Comparison of ENCODE assay signal across 9 cellular contexts in genomic region chr15:33735637-33736247, GRCh38.
DNase-seq lines count a peak whose midpoint lies in the region; ATAC-seq and TF ChIP-seq lines count a peak whose summit lies in the region.
"Had no signal": no experiment of that assay in that cellular context is flagged by ENCODE, and none has a peak within 500 bp of the region (broad histone marks: within the 10 kb centered on the region; RNA-seq: fewer than 3 reads in every experiment).

No MANE protein-coding gene starts in this region.

- in situ Hi-C loops in mammary epithelial cell (cut with MboI; ENCODE audit: low sequenced_read_pairs in 2 of 2): loop anchor here (10.0 to 25.0 kb wide), 2 partner anchors 227 to 501 kb away; partner anchors contain the start of gene CHRM5 (in 2 of the 2)

- WGBS in mammary epithelial cell (ENCODE audit: low coverage, missing lambda C conversion rate): 41% methylated on average over 7 of the region's 7 CpGs

- H4K20me1 ChIP-seq in mammary epithelial cell (ENCODE audit: insufficient read depth, low read length): no peaks in the 10 kb centered on the region

- H3K36me3 ChIP-seq in mammary epithelial cell (ENCODE audit: insufficient read depth, low read length): no peaks in the 10 kb centered on the region

- TF ChIP-seq CTCF in AG09309 (IDR thresholded peaks at IDR 0.05; ENCODE audit: control insufficient read depth, insufficient read depth, low read depth, low read length, missing control alignments) (peak; percentile 69), mammary epithelial cell (conservative IDR thresholded peaks at IDR 0.05 in 1 of 2, IDR thresholded peaks at IDR 0.05 in 1 of 2; ENCODE audit: extremely low read depth in 1 of 2, insufficient read depth in 1 of 2, low read depth in 1 of 2, low read length in 2 of 2) (peak; percentile 45 to 80), nephron (IDR thresholded peaks at IDR 0.05; ENCODE audit: unreplicated experiment in 3 of 3) (peak; percentile 60 to 70 (median 62))

- no peaks in the 10 kb centered on the region for H3K79me2 ChIP-seq in mammary epithelial cell (ENCODE audit: insufficient read depth, low read length)

- DNase-seq in AG09309 (ENCODE audit: low read depth) (no peak), NCI-H2171 treated with DMSO at 0.1 percent for 48 hours (lab: John Stamatoyannopoulos, UW) (peak; percentile 51), mammary epithelial cell (peak; percentile 24), activated T-cell treated with anti-CD3 and anti-CD28 coated beads for 4 hours (no peak), mucosa of gallbladder (ENCODE audit: low spot score) (no peak)
- no peak for DNase-seq in natural killer cell treated with Interleukin-12 subunit alpha and Interleukin-12 subunit beta and Interleukin-15 and Interleukin-18, amount 100 ng/mL, for 72 hours (ENCODE audit: low spot score)

- H3K27me3 Mint-ChIP-seq in nephron (ENCODE audit: low read depth): peaks cover 7% of the 10 kb centered on the region
- H3K27me3 Mint-ChIP-seq in natural killer cell treated with Interleukin-12 subunit alpha and Interleukin-12 subunit beta and Interleukin-15 and Interleukin-18, amount 100 ng/mL, for 72 hours: peaks cover 0 to 4% of the 10 kb centered on the region in 2 donors

- intact Hi-C loops in mammary epithelial cell (cut with micrococcal nuclease): loop anchor here (1.0 to 2.0 kb wide), 3 partner anchors 35 to 303 kb away; no protein-coding TSS in a partner anchor

- no peak overlapping the region for H3K9ac ChIP-seq in mammary epithelial cell (ENCODE audit: insufficient read depth, low read length)

- H3K9me3 Mint-ChIP-seq in nephron: no peaks in the 10 kb centered on the region
- no peaks in the 10 kb centered on the region for H3K9me3 Mint-ChIP-seq in natural killer cell treated with Interleukin-12 subunit alpha and Interleukin-12 subunit beta and Interleukin-15 and Interleukin-18, amount 100 ng/mL, for 72 hours
- H3K9me3 Mint-ChIP-seq: stimulated activated naive CD8-positive, alpha-beta T cell treated with anti-CD3 and anti-CD28 coated beads, Interleukin-15, Interleukin-2, amounts not matched to agents 100 ng/mL and 50 ng/mL, for 24 hours had no signal

- H3K4me2 ChIP-seq in mammary epithelial cell (ENCODE audit: insufficient read depth, low read depth, low read length): no peak overlapping the region

- H3K4me1 ChIP-seq in mammary epithelial cell (ENCODE audit: insufficient read depth, low read length): no peaks in the 10 kb centered on the region

- ATAC-seq in GM18867 (IDR thresholded peaks at IDR 0.05; ENCODE audit: unreplicated experiment): peak; percentile 57
- ATAC-seq in natural killer cell treated with Interleukin-12 subunit alpha and Interleukin-12 subunit beta and Interleukin-15 and Interleukin-18, amount 100 ng/mL, for 72 hours: no peak

- peak overlapping the region in 1 of 3 experiments; percentile 22 for H3K27ac Mint-ChIP-seq in nephron
- no peak overlapping the region for H3K27ac Mint-ChIP-seq in natural killer cell treated with Interleukin-12 subunit alpha and Interleukin-12 subunit beta and Interleukin-15 and Interleukin-18, amount 100 ng/mL, for 72 hours
- H3K27ac Mint-ChIP-seq: stimulated activated naive CD8-positive, alpha-beta T cell treated with anti-CD3 and anti-CD28 coated beads, Interleukin-15, Interleukin-2, amounts not matched to agents 100 ng/mL and 50 ng/mL, for 24 hours had no signal

- H3K27ac ChIP-seq in mammary epithelial cell (ENCODE audit: insufficient read depth, low read depth, low read length): no peak overlapping the region

- CTCF ChIA-PET in mammary epithelial cell (lab: Charles Lee; ENCODE audit: low non-redundant PET): interaction anchor here (1.2 kb wide), 1 partner anchor 35 kb away, joined by 3 read pairs; no protein-coding TSS in a partner anchor

- BruUV-seq in mammary epithelial cell (replicated peaks; lab: Mats Ljungman, UMichigan): no TSS peak

- H3K4me3 Mint-ChIP-seq in nephron: no peak overlapping the region
- no peak overlapping the region for H3K4me3 Mint-ChIP-seq in natural killer cell treated with Interleukin-12 subunit alpha and Interleukin-12 subunit beta and Interleukin-15 and Interleukin-18, amount 100 ng/mL, for 72 hours
- H3K4me3 Mint-ChIP-seq: stimulated activated naive CD8-positive, alpha-beta T cell treated with anti-CD3 and anti-CD28 coated beads, Interleukin-15, Interleukin-2, amounts not matched to agents 100 ng/mL and 50 ng/mL, for 24 hours had no signal

- H3K4me3 ChIP-seq in AG09309 (ENCODE audit: control insufficient read depth, low read depth, low read length): no peak overlapping the region
- no peak overlapping the region for H3K4me3 ChIP-seq in mammary epithelial cell (replicated peaks in 1 of 3; ENCODE audit: insufficient read depth in 1 of 3, low read depth in 2 of 3, low read length in 3 of 3)

- no peaks in the 10 kb centered on the region for H3K27me3 ChIP-seq in mammary epithelial cell (ENCODE audit: insufficient read depth, low read length)

- H3K9me3 ChIP-seq in mammary epithelial cell (replicated peaks; ENCODE audit: insufficient read depth, low read length): no peaks in the 10 kb centered on the region

- dilution Hi-C loops in mammary epithelial cell (cut with HindIII; ENCODE audit: low sequenced_read_pairs): no loop called here

- H2AFZ ChIP-seq in mammary epithelial cell (ENCODE audit: low read depth, low read length): no peak overlapping the region

- peaks cover 5% of the 10 kb centered on the region for H3K4me1 Mint-ChIP-seq in nephron
- H3K4me1 Mint-ChIP-seq in natural killer cell treated with Interleukin-12 subunit alpha and Interleukin-12 subunit beta and Interleukin-15 and Interleukin-18, amount 100 ng/mL, for 72 hours (ENCODE audit: low read depth in 2 of 2): peaks cover 0 to 8% of the 10 kb centered on the region in 2 donors

- no peaks in the 10 kb centered on the region for H3K36me3 Mint-ChIP-seq in nephron (ENCODE audit: low read depth)
- no peaks in the 10 kb centered on the region for H3K36me3 Mint-ChIP-seq in natural killer cell treated with Interleukin-12 subunit alpha and Interleukin-12 subunit beta and Interleukin-15 and Interleukin-18, amount 100 ng/mL, for 72 hours

Comparison
In these comparisons a context has a peak if more than half of its experiments do, and no peak if none do; other contexts are left out.
1. DNase-seq: peak in NCI-H2171 treated with DMSO at 0.1 percent for 48 hours (single experiment) and mammary epithelial cell (single experiment); none in AG09309 (single experiment), natural killer cell treated with Interleukin-12 subunit alpha and Interleukin-12 subunit beta and Interleukin-15 and Interleukin-18, amount 100 ng/mL, for 72 hours (single experiment), activated T-cell treated with anti-CD3 and anti-CD28 coated beads for 4 hours (single experiment) and mucosa of gallbladder (single experiment).
2. Peak in every context shown above with its lines, with median percentiles within 50 percentile points of each other: CTCF ChIP-seq.